11 cellular contexts compared by ENCODE assay signal in genomic region chr21:15061284-15061683, GRCh38.
DNase-seq lines count a peak whose midpoint lies in the region; TF ChIP-seq lines count a peak whose summit lies in the region.
"Had no signal": no experiment of that assay in that cellular context is flagged by ENCODE, and none has a peak within 500 bp of the region (broad histone marks: within the 10 kb centered on the region; RNA-seq: fewer than 3 reads in every experiment).

No MANE protein-coding gene starts in this region.

- H3F3A ChIP-seq in Loucy (ENCODE audit: low read depth), result no peaks in the 10 kb centered on the region

- peak overlapping the region; percentile 75 for H3K4me2 ChIP-seq in Loucy (ENCODE audit: low read depth, low read length, poor library complexity, severe bottlenecking)

- no peaks in the 10 kb centered on the region for H3K27me3 ChIP-seq in Loucy (ENCODE audit: insufficient read depth, low read length, poor library complexity, severe bottlenecking)
- H3K27me3 ChIP-seq in duodenal mucosa (ENCODE audit: control insufficient read depth in 1 of 2, insufficient read depth in 2 of 2, low read length in 2 of 2), result no peaks in the 10 kb centered on the region
- H3K27me3 ChIP-seq in neutrophil, result no peaks in the 10 kb centered on the region
- H3K27me3 ChIP-seq: suprapubic skin had no signal

- H3K9ac ChIP-seq in Loucy (ENCODE audit: low read depth, low read length, poor library complexity, severe bottlenecking) (peak overlapping the region; percentile 90), duodenal mucosa (ENCODE audit: low read depth in 1 of 2, low read length in 2 of 2) (no peak overlapping the region)

- H3K9me3 ChIP-seq in Loucy (ENCODE audit: insufficient read depth, low read depth, low read length) (no peaks in the 10 kb centered on the region), duodenal mucosa (ENCODE audit: control insufficient read depth in 1 of 2, low read length in 2 of 2) (no peaks in the 10 kb centered on the region), neutrophil (no peaks in the 10 kb centered on the region)
- H3K9me3 ChIP-seq: lower lobe of right lung, suprapubic skin had no signal

- H3K36me3 ChIP-seq in Loucy (ENCODE audit: insufficient read depth, low read length), result no peaks in the 10 kb centered on the region
- no peaks in the 10 kb centered on the region for H3K36me3 ChIP-seq in duodenal mucosa (ENCODE audit: control insufficient read depth in 1 of 2, insufficient read depth in 2 of 2, low read length in 2 of 2)
- no peaks in the 10 kb centered on the region for H3K36me3 ChIP-seq in neutrophil
- H3K36me3 ChIP-seq: lower lobe of right lung, suprapubic skin had no signal

- no peaks in the 10 kb centered on the region for H3K9me2 ChIP-seq in Loucy (replicated peaks; ENCODE audit: low read depth, low read length)

- H3K27ac ChIP-seq in duodenal mucosa (ENCODE audit: low read depth, low read length) (no peak overlapping the region), neutrophil (peak overlapping the region; percentile 28), substantia nigra (ENCODE audit: low read depth, low read length, poor library complexity, severe bottlenecking) (no peak overlapping the region)
- H3K27ac ChIP-seq: lower lobe of right lung, suprapubic skin had no signal

- H2AFZ ChIP-seq in Loucy (ENCODE audit: low read length), result no peak overlapping the region

- H3K79me2 ChIP-seq in Loucy (ENCODE audit: insufficient read depth, low read length), result peaks cover 81% of the 10 kb centered on the region

- TF ChIP-seq CTCF in Loucy (conservative IDR thresholded peaks at IDR 0.05; ENCODE audit: low read length) (no peak), neutrophil (IDR thresholded peaks at IDR 0.05) (no peak)

- H3K4me1 ChIP-seq in Loucy (ENCODE audit: insufficient read depth, low read length, poor library complexity, severe bottlenecking), result peaks cover 68% of the 10 kb centered on the region
- H3K4me1 ChIP-seq in duodenal mucosa (ENCODE audit: control insufficient read depth in 1 of 2, insufficient read depth in 2 of 2, low read length in 2 of 2), result peaks cover 51 to 57% of the 10 kb centered on the region in 2 donors
- H3K4me1 ChIP-seq in neutrophil (ENCODE audit: control insufficient read depth in 1 of 2, insufficient read depth in 1 of 2, low read depth in 1 of 2, low read length in 1 of 2), result peaks cover 62 to 83% of the 10 kb centered on the region in 2 experiments

- peaks cover 62% of the 10 kb centered on the region for H4K20me1 ChIP-seq in Loucy (ENCODE audit: insufficient read depth, low read length, poor library complexity, severe bottlenecking)

- H3K4me3 ChIP-seq in Loucy (ENCODE audit: low read length, poor library complexity, severe bottlenecking) (peak overlapping the region; percentile 92), duodenal mucosa (ENCODE audit: low read depth in 1 of 2, low read length in 2 of 2) (peak overlapping the region; percentile 34 to 78), neutrophil (ENCODE audit: low read depth in 1 of 2, low read length in 1 of 2) (no peak overlapping the region)

- peak; percentile 3 for DNase-seq in ELR (ENCODE audit: low read depth)
- DNase-seq in stimulated activated naive CD4-positive, alpha-beta T cell (lab: John Stamatoyannopoulos, UW), result no peak
- no peak for DNase-seq in C1 segment of cervical spinal cord (lab: John Stamatoyannopoulos, UW)
- DNase-seq in substantia nigra (lab: John Stamatoyannopoulos, UW), result no peak
- DNase-seq in central memory CD4-positive, alpha-beta T cell, result no peak
- DNase-seq: Karpas-422, lower lobe of right lung had no signal

Comparison
In these comparisons a context has a peak if more than half of its experiments do, and no peak if none do; other contexts are left out.
1. H3K4me3 ChIP-seq: peak in Loucy (single experiment) and duodenal mucosa (2 of 2); none in neutrophil (0 of 2).